Comparison of ENCODE assay signal across 1 cellular context in genomic region chr3:9800529-9800928, GRCh38.
TF ChIP-seq lines count a peak whose summit lies in the region.

No MANE protein-coding gene starts in this region.

TF ChIP-seq in endothelial cell of umbilical vein, 7 proteins besides CTCF, POLR2A, EP300 and RAD21:
- no peak for TF ChIP-seq JUN (IDR thresholded peaks at IDR 0.05; ENCODE audit: borderline replicate concordance, insufficient read depth, insufficient read length, low read depth)
- no peak for TF ChIP-seq EZH2 (IDR thresholded peaks at IDR 0.05; ENCODE audit: borderline replicate concordance, low read depth, low read length, severe bottlenecking)
- TF ChIP-seq MYC (IDR thresholded peaks at IDR 0.05; ENCODE audit: low read depth, low read length) = no peak
- no peak for TF ChIP-seq POLR2AphosphoS5 (IDR thresholded peaks at IDR 0.05; ENCODE audit: insufficient read depth, low read depth, low read length)
- no peak for TF ChIP-seq MAX (IDR thresholded peaks at IDR 0.05; ENCODE audit: insufficient read depth, insufficient read length)
- TF ChIP-seq GATA2 (IDR thresholded peaks at IDR 0.05; ENCODE audit: insufficient read depth, insufficient read length, low read depth, low read length) = no peak
- TF ChIP-seq FOS (IDR thresholded peaks at IDR 0.05; ENCODE audit: borderline replicate concordance, insufficient read depth, low read length) = no peak
TF ChIP-seq in endothelial cell of umbilical vein: peak in this region for 0.
